Comparison of ENCODE assay signal across 8 cellular contexts in genomic region chr3:98596902-98597500, GRCh38. TPM values are rescaled to one million over a fixed set of nuclear protein-coding genes. Genes with fewer than 3 reads are reported as not detected.
DNase-seq lines count a peak whose midpoint lies in the region; ATAC-seq, FAIRE-seq and TF ChIP-seq lines count a peak whose summit lies in the region.

No MANE protein-coding gene starts in this region.

- no peaks in the 10 kb centered on the region for H4K20me1 ChIP-seq in SU-DHL-6 (ENCODE audit: low read depth, low read length)

- H3K4me3 ChIP-seq in CD4-positive, CD25-positive, alpha-beta regulatory T cell (ENCODE audit: low read depth, low read length): no peak overlapping the region
- no peak overlapping the region for H3K4me3 ChIP-seq in SU-DHL-6 (ENCODE audit: insufficient read depth, low read length, poor library complexity, severe bottlenecking)

- FAIRE-seq in H54 (lab: Jason Lieb, UNC): no peak

- TF ChIP-seq CTCF in SU-DHL-6 (IDR thresholded peaks at IDR 0.05; ENCODE audit: insufficient read depth, low read length, poor library complexity, severe bottlenecking): peak; percentile 60

- H3K27ac Mint-ChIP-seq in CD4-positive, CD25-positive, alpha-beta regulatory T cell: no peak overlapping the region
- H3K27ac Mint-ChIP-seq in immature natural killer cell: no peak overlapping the region

- no peak for TF ChIP-seq POLR2A in H54 (IDR thresholded peaks at IDR 0.05; ENCODE audit: low read depth, low read length)

- no peaks in the 10 kb centered on the region for H3K9me3 ChIP-seq in CD4-positive, CD25-positive, alpha-beta regulatory T cell (ENCODE audit: control insufficient read depth in 2 of 2, low read length in 2 of 2)
- H3K9me3 ChIP-seq in SU-DHL-6 (ENCODE audit: insufficient read depth, low read length): no peaks in the 10 kb centered on the region

- peaks cover 16% of the 10 kb centered on the region for H3K27me3 Mint-ChIP-seq in CD4-positive, CD25-positive, alpha-beta regulatory T cell
- peaks cover 0 to 3% (median 2%) of the 10 kb centered on the region in 3 donors for H3K27me3 Mint-ChIP-seq in immature natural killer cell (ENCODE audit: low read depth in 3 of 3)

- no peaks in the 10 kb centered on the region for H3K36me3 Mint-ChIP-seq in CD4-positive, CD25-positive, alpha-beta regulatory T cell
- H3K36me3 Mint-ChIP-seq in immature natural killer cell: no peaks in the 10 kb centered on the region

- H3F3A ChIP-seq in SU-DHL-6 (ENCODE audit: insufficient read depth): peaks cover 4% of the 10 kb centered on the region

- H3K9ac ChIP-seq in SU-DHL-6 (ENCODE audit: low read length): no peak overlapping the region

- DNase-seq in CD4-positive, CD25-positive, alpha-beta regulatory T cell: peak in 2 of 3 donors; percentile 37 to 65
- DNase-seq in HT1080 (ENCODE audit: low read depth) (peak; percentile 40), immature natural killer cell (peak; percentile 11 to 30 (median 17)), anterior cingulate cortex (lab: John Stamatoyannopoulos, UW) (no peak), H54 (ENCODE audit: insufficient read length, low spot score) (no peak)

- H3K27ac ChIP-seq in CD4-positive, CD25-positive, alpha-beta regulatory T cell (ENCODE audit: insufficient read depth, low read length, poor library complexity, severe bottlenecking): no peak overlapping the region
- no peak overlapping the region for H3K27ac ChIP-seq in SU-DHL-6 (ENCODE audit: low read depth, low read length)

- peaks cover 15% of the 10 kb centered on the region for H3K4me1 ChIP-seq in CD4-positive, CD25-positive, alpha-beta regulatory T cell (ENCODE audit: control insufficient read depth, insufficient read depth, low read length, poor library complexity, severe bottlenecking)

- H3K4me2 ChIP-seq in SU-DHL-6 (ENCODE audit: low read depth, low read length, poor library complexity, severe bottlenecking): no peak overlapping the region

- peaks cover 10% of the 10 kb centered on the region for H3K27me3 ChIP-seq in CD4-positive, CD25-positive, alpha-beta regulatory T cell (ENCODE audit: control insufficient read depth, insufficient read depth, low read length)
- H3K27me3 ChIP-seq in SU-DHL-6 (ENCODE audit: low read length): no peaks in the 10 kb centered on the region

- H3K4me3 Mint-ChIP-seq in CD4-positive, CD25-positive, alpha-beta regulatory T cell: peak overlapping the region in 2 of 4 donors; percentile 35 to 59
- no peak overlapping the region for H3K4me3 Mint-ChIP-seq in immature natural killer cell

- H3K4me1 Mint-ChIP-seq in CD4-positive, CD25-positive, alpha-beta regulatory T cell: peaks cover 11 to 20% (median 14%) of the 10 kb centered on the region in 4 donors
- peaks cover 17 to 18% of the 10 kb centered on the region in 2 donors for H3K4me1 Mint-ChIP-seq in immature natural killer cell

- no peak for ATAC-seq in CD4-positive, CD25-positive, alpha-beta regulatory T cell (ENCODE audit: low read depth in 2 of 2)
- ATAC-seq in HG02759 (IDR thresholded peaks at IDR 0.05; ENCODE audit: unreplicated experiment) (no peak), GM19397 (IDR thresholded peaks at IDR 0.05; ENCODE audit: unreplicated experiment) (no peak)

- H3K9me3 Mint-ChIP-seq in CD4-positive, CD25-positive, alpha-beta regulatory T cell: no peaks in the 10 kb centered on the region
- no peaks in the 10 kb centered on the region for H3K9me3 Mint-ChIP-seq in immature natural killer cell

- no peaks in the 10 kb centered on the region for H3K79me2 ChIP-seq in SU-DHL-6 (ENCODE audit: insufficient read depth, low read length)

- no peak overlapping the region for H2AFZ ChIP-seq in SU-DHL-6 (ENCODE audit: low read depth, low read length, severe bottlenecking)

- H3K9me2 ChIP-seq in SU-DHL-6 (replicated peaks; ENCODE audit: insufficient read depth, low read length): no peaks in the 10 kb centered on the region

- no peaks in the 10 kb centered on the region for H3K36me3 ChIP-seq in CD4-positive, CD25-positive, alpha-beta regulatory T cell (ENCODE audit: control insufficient read depth, insufficient read depth, low read length)
- H3K36me3 ChIP-seq in SU-DHL-6 (ENCODE audit: low read length): no peaks in the 10 kb centered on the region

RNA-seq across cellular contexts. Expression of gene CPOX, which starts 3.6 kb away (rescaled TPM):
- 22.8 TPM for total RNA-seq in CD4-positive, CD25-positive, alpha-beta regulatory T cell
- polyA plus RNA-seq in CD4-positive, CD25-positive, alpha-beta regulatory T cell: 1 to 10 TPM; 7.1 to 9.5 (median 7.2) TPM
- total RNA-seq in HT1080 (2014; rRNA removed; shearing (Covaris generic)): 35.4 and 50.0 TPM in 2 replicates
- 31.9 and 33.6 TPM in 2 replicates for polyA plus RNA-seq in HT1080 (2015; cell fraction: cytosol; rRNA removed)
- 44.2 and 44.9 TPM in 2 replicates for polyA plus RNA-seq in HT1080 (2015; cell fraction: nucleus; rRNA removed)
- polyA plus RNA-seq in immature natural killer cell: 1 to 10 TPM in 2 of 3 donors, not detected in 1; 2.4 to 4.4 TPM

Comparison
In these comparisons a context has a peak if more than half of its experiments do, and no peak if none do; other contexts are left out.
1. DNase-seq: peak in CD4-positive, CD25-positive, alpha-beta regulatory T cell (2 of 3), HT1080 (single experiment) and immature natural killer cell (3 of 3); none in anterior cingulate cortex (0 of 58) and H54 (single experiment).